8 cellular contexts compared by ENCODE assay signal in genomic region chr1:84944767-84945486, GRCh38. TPM values are rescaled to one million over a fixed set of nuclear protein-coding genes. Genes with fewer than 3 reads are reported as not detected.
DNase-seq lines count a peak whose midpoint lies in the region; ATAC-seq, FAIRE-seq and TF ChIP-seq lines count a peak whose summit lies in the region.

No MANE protein-coding gene starts in this region.

- no peaks in the 10 kb centered on the region for H3K79me1 ChIP-seq in mesenchymal stem cell (replicated peaks; ENCODE audit: low read length, poor library complexity, severe bottlenecking)

- WGBS in mesenchymal stem cell: 9% methylated on average over 2 of the region's 6 CpGs

- no peak overlapping the region for H2AK5ac ChIP-seq in mesenchymal stem cell (ENCODE audit: low read length, severe bottlenecking)

- no peak overlapping the region for H3K18ac ChIP-seq in mesenchymal stem cell (ENCODE audit: low read depth in 1 of 2, low read length in 2 of 2)

- no peak overlapping the region for H2BK5ac ChIP-seq in mesenchymal stem cell (ENCODE audit: low read depth, low read length, poor library complexity, severe bottlenecking)

- no peak overlapping the region for H4K91ac ChIP-seq in mesenchymal stem cell (ENCODE audit: low read length)

- peak; percentile 33 for DNase-seq in GM19239 (ENCODE audit: insufficient read length, low spot score)
- peak; percentile 91 for DNase-seq in NCI-H460 (ENCODE audit: extremely low read depth, low read depth)
- peak; percentile 71 for DNase-seq in activated CD4-positive, alpha-beta T cell treated with anti-CD3 and anti-CD28 coated beads for 48 hours
- peak; percentile 95 for DNase-seq in mesenchymal stem cell
- peak; percentile 47 for DNase-seq in stimulated activated CD8-positive, alpha-beta memory T cell treated with anti-CD3 and anti-CD28 coated beads, Interleukin-15, amount 100 ng/mL, for 1 hour (ENCODE audit: low read depth)

- peak; percentile 95 for FAIRE-seq in GM19239 (lab: Jason Lieb, UNC)

- H3K23ac ChIP-seq in mesenchymal stem cell (ENCODE audit: low read length in 2 of 2): no peak overlapping the region

- no peak overlapping the region for H3K14ac ChIP-seq in mesenchymal stem cell (ENCODE audit: low read length in 2 of 2)

- H4K8ac ChIP-seq in mesenchymal stem cell (ENCODE audit: low read length): no peak overlapping the region

- peak; percentile 99 for TF ChIP-seq CTCF in C4-2B (conservative IDR thresholded peaks at IDR 0.05)

- ATAC-seq in HG03432 (IDR thresholded peaks at IDR 0.05; ENCODE audit: unreplicated experiment): peak; percentile 89

- H3K9ac ChIP-seq in duodenal mucosa (ENCODE audit: low read depth in 1 of 2, low read length in 2 of 2) (peak overlapping the region; percentile 36 to 61), mesenchymal stem cell (ENCODE audit: low read length) (peak overlapping the region; percentile 90)

- no peaks in the 10 kb centered on the region for H3K36me3 ChIP-seq in duodenal mucosa (ENCODE audit: control insufficient read depth in 1 of 2, insufficient read depth in 2 of 2, low read length in 2 of 2)
- no peaks in the 10 kb centered on the region for H3K36me3 ChIP-seq in mesenchymal stem cell (ENCODE audit: control insufficient read depth in 1 of 2, insufficient read depth in 2 of 2, low read depth in 1 of 2, low read length in 2 of 2)

- H3K4me3 ChIP-seq in duodenal mucosa (ENCODE audit: low read depth in 1 of 2, low read length in 2 of 2): peak overlapping the region; percentile 68 to 70
- peak overlapping the region in 1 of 2 experiments; percentile 80 for H3K4me3 ChIP-seq in mesenchymal stem cell (ENCODE audit: insufficient read depth in 1 of 2, low read depth in 1 of 2, low read length in 2 of 2)

- no peak overlapping the region for H3K4ac ChIP-seq in mesenchymal stem cell (ENCODE audit: low read depth in 1 of 2, low read length in 2 of 2)

- H3K27ac ChIP-seq in C4-2B: no peak overlapping the region
- peak overlapping the region; percentile 33 for H3K27ac ChIP-seq in duodenal mucosa (ENCODE audit: low read depth, low read length)
- H3K27ac ChIP-seq in mesenchymal stem cell (ENCODE audit: low read length, poor library complexity, severe bottlenecking): no peak overlapping the region

- H2BK12ac ChIP-seq in mesenchymal stem cell (ENCODE audit: low read length in 2 of 2): no peak overlapping the region

- peak overlapping the region; percentile 20 for H3K4me2 ChIP-seq in mesenchymal stem cell (ENCODE audit: low read length, poor library complexity, severe bottlenecking)

- H2BK15ac ChIP-seq in mesenchymal stem cell (ENCODE audit: low read depth, poor library complexity, severe bottlenecking): no peak overlapping the region

- no peaks in the 10 kb centered on the region for H3K9me3 ChIP-seq in duodenal mucosa (ENCODE audit: control insufficient read depth in 1 of 2, low read length in 2 of 2)
- H3K9me3 ChIP-seq in mesenchymal stem cell (ENCODE audit: control insufficient read depth, low read length): peaks cover 6% of the 10 kb centered on the region

- H3K27me3 ChIP-seq in duodenal mucosa (ENCODE audit: control insufficient read depth in 1 of 2, insufficient read depth in 2 of 2, low read length in 2 of 2) (no peaks in the 10 kb centered on the region), mesenchymal stem cell (ENCODE audit: control insufficient read depth in 1 of 2, insufficient read depth in 1 of 2, low read length in 2 of 2) (peaks cover 0 to 25% of the 10 kb centered on the region in 2 experiments)

- H2BK120ac ChIP-seq in mesenchymal stem cell (ENCODE audit: low read depth, low read length): no peak overlapping the region

- H2AFZ ChIP-seq in mesenchymal stem cell (ENCODE audit: low read depth, low read length): no peak overlapping the region

- H3K4me1 ChIP-seq in duodenal mucosa (ENCODE audit: control insufficient read depth in 1 of 2, insufficient read depth in 2 of 2, low read length in 2 of 2) (no peaks in the 10 kb centered on the region), mesenchymal stem cell (ENCODE audit: control insufficient read depth, insufficient read depth, low read depth, low read length) (peaks cover 2% of the 10 kb centered on the region)

RNA-seq across cellular contexts. Expression of gene LPAR3, which starts 51.9 kb away (rescaled TPM):
- 0.57 and 1.2 TPM in 2 replicates for total RNA-seq in NCI-H460 (2014; rRNA removed; shearing (Covaris generic))
- 0.14 TPM in 1 of 2 replicates, not detected in the other for polyA plus RNA-seq in NCI-H460 (2014; cell fraction: nucleus; rRNA removed)
- 3.7 TPM for polyA plus RNA-seq in mesenchymal stem cell (2013, experiment 1 of 2)
- 3.8 TPM for polyA plus RNA-seq in mesenchymal stem cell (2013, experiment 2 of 2)

RNA-seq across cellular contexts. Expression of gene MCOLN2, which starts 52.0 kb away (rescaled TPM):
- 7.6 and 9.8 TPM in 2 replicates for total RNA-seq in NCI-H460 (2014; rRNA removed; shearing (Covaris generic))
- 12.4 and 23.7 TPM in 2 replicates for polyA plus RNA-seq in NCI-H460 (2014; cell fraction: nucleus; rRNA removed)
- polyA plus RNA-seq in mesenchymal stem cell (2013, experiment 1 of 2): 0.40 TPM
- polyA plus RNA-seq in mesenchymal stem cell (2013, experiment 2 of 2): 0.38 TPM

Comparison
In these comparisons a context has a peak if more than half of its experiments do, and no peak if none do; other contexts are left out.
1. DNase-seq: peak in every context shown above with its lines; median percentile 95 in mesenchymal stem cell; 91 in NCI-H460; 71 in activated CD4-positive, alpha-beta T cell treated with anti-CD3 and anti-CD28 coated beads for 48 hours; 47 in stimulated activated CD8-positive, alpha-beta memory T cell treated with anti-CD3 and anti-CD28 coated beads, Interleukin-15, amount 100 ng/mL, for 1 hour; 33 in GM19239.